Comparison of ENCODE assay signal across 16 cellular contexts in the genomic region with DNA sequence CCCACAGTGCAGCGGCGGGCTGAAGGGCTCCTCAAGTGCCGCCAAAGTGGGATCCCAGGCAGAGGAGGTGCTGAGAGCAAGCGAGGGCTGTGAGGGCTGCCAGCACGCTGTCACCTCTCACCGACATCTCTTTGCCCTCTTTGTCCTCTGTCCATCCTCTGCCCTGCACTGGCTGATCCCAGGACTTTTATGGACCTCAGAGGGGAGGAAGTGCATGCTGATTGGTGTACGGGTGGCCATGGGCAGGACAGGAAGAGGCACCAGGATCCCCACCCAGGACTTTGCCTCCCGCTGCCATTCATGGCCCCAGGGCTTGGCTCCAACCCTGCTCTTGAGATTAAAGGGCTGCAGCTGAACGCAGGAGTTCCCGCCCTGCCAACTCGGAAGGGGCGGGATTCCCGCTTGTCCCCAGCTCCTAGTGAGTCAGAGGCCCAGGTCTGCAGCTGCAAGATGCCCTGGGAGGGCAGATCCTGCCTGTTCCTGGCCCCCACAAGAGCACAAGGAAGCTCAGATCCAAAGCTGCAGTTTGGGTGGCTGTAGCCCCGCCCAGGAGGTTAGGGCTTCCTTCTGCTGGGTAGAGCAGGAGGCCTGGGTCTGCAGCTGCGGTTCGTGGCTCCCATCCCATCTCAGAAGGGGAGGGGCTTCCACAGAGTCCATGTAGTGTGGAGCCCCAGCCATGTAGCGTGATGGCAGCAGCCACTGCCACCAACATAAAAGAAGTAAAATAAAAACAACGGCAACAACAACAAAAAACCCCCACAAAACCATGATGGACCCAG.
"Had no signal": no experiment of that assay in that cellular context is flagged by ENCODE, and none has a peak within 500 bp of the region (broad histone marks: within the 10 kb centered on the region; RNA-seq: fewer than 3 reads in every experiment).

No MANE protein-coding gene starts in this region.

- H3K4me3 ChIP-seq: ascending aorta, breast epithelium, heart left ventricle, lung, psoas muscle, stomach, upper lobe of left lung had no signal

- H3K36me3 ChIP-seq: ascending aorta, breast epithelium, heart left ventricle, stomach, upper lobe of left lung had no signal

- DNase-seq: activated CD4-positive, alpha-beta T cell treated with anti-CD3 and anti-CD28 coated beads, Interleukin-2, amount 10 ng/mL, durations not matched to agents 7 days and 5 days; activated naive CD4-positive, alpha-beta T cell treated with Interleukin-2 at 50 U/mL for 16 hours; cerebellar nuclear complex; effector memory CD8-positive, alpha-beta T cell; left colon; nephron progenitor cell; psoas muscle; stimulated activated CD4-positive, alpha-beta T cell treated with anti-CD3 and anti-CD28 coated beads, Interleukin-1b, Interleukin-23, amount 100 ng/mL, for 48 hours; stomach; testis had no signal

- H3K9me3 ChIP-seq: ascending aorta, psoas muscle, testis had no signal

- ATAC-seq: activated T-helper 17 cell treated with anti-CD3 and anti-CD28 coated beads, Interleukin-2, amount 50 U/mL, for 72 hours; effector memory CD8-positive, alpha-beta T cell; heart left ventricle; left colon; psoas muscle had no signal

- H3K27me3 ChIP-seq: ascending aorta, breast epithelium, heart left ventricle, stomach, testis, upper lobe of left lung had no signal

- H3K4me1 ChIP-seq: ascending aorta, breast epithelium, heart left ventricle, psoas muscle, stomach, testis, upper lobe of left lung had no signal

- H3K27ac ChIP-seq: ascending aorta, breast epithelium, heart left ventricle, psoas muscle, stomach, testis, upper lobe of left lung had no signal
